Comparison of ENCODE assay signal across 28 cellular contexts in genomic region chr4:21002976-21003375, GRCh38.
"Had no signal": no experiment of that assay in that cellular context is flagged by ENCODE, and none has a peak within 500 bp of the region (broad histone marks: within the 10 kb centered on the region; RNA-seq: fewer than 3 reads in every experiment).

No MANE protein-coding gene starts in this region.

- H2AFZ ChIP-seq: PC-9 had no signal

- H3K4me1 Mint-ChIP-seq: activated CD4-positive, alpha-beta T cell treated with anti-CD3 and anti-CD28 coated beads, Interleukin-2, amount 10 ng/mL, durations not matched to agents 7 days and 5 days; brain; IgD-negative memory B cell had no signal

- H3K27ac ChIP-seq: PC-9 had no signal

- H3K36me3 ChIP-seq: MG63 had no signal

- H3K9me3 Mint-ChIP-seq: activated CD4-positive, alpha-beta memory T cell treated with anti-CD3 and anti-CD28 coated beads for 36 hours; brain had no signal

- H3K4me3 Mint-ChIP-seq: activated CD4-positive, alpha-beta memory T cell treated with anti-CD3 and anti-CD28 coated beads for 36 hours; activated CD4-positive, alpha-beta T cell treated with anti-CD3 and anti-CD28 coated beads, Interleukin-2, amount 10 ng/mL, durations not matched to agents 7 days and 5 days; activated naive CD4-positive, alpha-beta T cell treated with anti-CD3 and anti-CD28 coated beads for 36 hours; activated naive CD8-positive, alpha-beta T cell; activated T-cell treated with anti-CD3 and anti-CD28 coated beads, Interleukin-2, amount 50 U/mL, for 4 hours; brain; IgD-negative memory B cell; T-helper 1 cell treated with Interleukin-12 subunit alpha and Interleukin-12 subunit beta and Interleukin-4 antibody, amounts not matched to agents 30 μg/mL and 1 μg/mL, for 36 hours had no signal

- H3K36me3 Mint-ChIP-seq: activated CD4-positive, alpha-beta memory T cell treated with anti-CD3 and anti-CD28 coated beads for 36 hours; activated naive CD8-positive, alpha-beta T cell; brain; IgD-negative memory B cell had no signal

- ATAC-seq: activated T-cell treated with anti-CD3 and anti-CD28 coated beads, Interleukin-2, amount 50 U/mL, for 4 hours had no signal

- H3K27me3 ChIP-seq: MG63 had no signal

- H3K4me2 ChIP-seq: PC-9 had no signal

- FAIRE-seq: astrocyte, TTC549 had no signal

- H3K27ac Mint-ChIP-seq: activated CD4-positive, alpha-beta memory T cell treated with anti-CD3 and anti-CD28 coated beads for 36 hours; activated CD4-positive, alpha-beta T cell treated with anti-CD3 and anti-CD28 coated beads, Interleukin-2, amount 10 ng/mL, durations not matched to agents 7 days and 5 days; activated naive CD4-positive, alpha-beta T cell treated with anti-CD3 and anti-CD28 coated beads for 36 hours; activated naive CD8-positive, alpha-beta T cell; brain; IgD-negative memory B cell; T-helper 1 cell treated with Interleukin-12 subunit alpha and Interleukin-12 subunit beta and Interleukin-4 antibody, amounts not matched to agents 30 μg/mL and 1 μg/mL, for 36 hours had no signal

- H3K9me3 ChIP-seq: MG63 had no signal

- DNase-seq: activated CD4-positive, alpha-beta memory T cell treated with anti-CD3 and anti-CD28 coated beads for 36 hours; activated CD4-positive, alpha-beta T cell treated with anti-CD3 and anti-CD28 coated beads, Interleukin-2, amount 10 ng/mL, durations not matched to agents 7 days and 5 days; activated CD4-positive, CD25-positive, alpha-beta regulatory T cell; activated CD8-positive, alpha-beta memory T cell treated with anti-CD3 and anti-CD28 coated beads for 24 hours; activated gamma-delta T cell; activated naive CD4-positive, alpha-beta T cell treated with anti-CD3 and anti-CD28 coated beads for 36 hours; activated T-cell treated with anti-CD3 and anti-CD28 coated beads, Interleukin-2, amount 50 U/mL, for 4 hours; caudate nucleus; KG1; MG63; NCI-H1105; NCI-H1436; NCI-H1694 treated with DMSO at 0.1 percent for 48 hours; NCI-H2081; NCI-H2171; NCI-H2227 treated with DMSO at 0.1 percent for 48 hours; NCI-H446 treated with DMSO at 0.1 percent for 48 hours; NCI-H526; NCI-H774; PC-9; SHP77 treated with DMSO at 0.1 percent for 48 hours; T-helper 9 cell had no signal

- H3K4me3 ChIP-seq: MG63, PC-9 had no signal

- H3K27me3 Mint-ChIP-seq: activated CD4-positive, alpha-beta memory T cell treated with anti-CD3 and anti-CD28 coated beads for 36 hours; activated CD4-positive, alpha-beta T cell treated with anti-CD3 and anti-CD28 coated beads, Interleukin-2, amount 10 ng/mL, durations not matched to agents 7 days and 5 days; activated naive CD8-positive, alpha-beta T cell; brain; IgD-negative memory B cell had no signal
